In the genomic region with DNA sequence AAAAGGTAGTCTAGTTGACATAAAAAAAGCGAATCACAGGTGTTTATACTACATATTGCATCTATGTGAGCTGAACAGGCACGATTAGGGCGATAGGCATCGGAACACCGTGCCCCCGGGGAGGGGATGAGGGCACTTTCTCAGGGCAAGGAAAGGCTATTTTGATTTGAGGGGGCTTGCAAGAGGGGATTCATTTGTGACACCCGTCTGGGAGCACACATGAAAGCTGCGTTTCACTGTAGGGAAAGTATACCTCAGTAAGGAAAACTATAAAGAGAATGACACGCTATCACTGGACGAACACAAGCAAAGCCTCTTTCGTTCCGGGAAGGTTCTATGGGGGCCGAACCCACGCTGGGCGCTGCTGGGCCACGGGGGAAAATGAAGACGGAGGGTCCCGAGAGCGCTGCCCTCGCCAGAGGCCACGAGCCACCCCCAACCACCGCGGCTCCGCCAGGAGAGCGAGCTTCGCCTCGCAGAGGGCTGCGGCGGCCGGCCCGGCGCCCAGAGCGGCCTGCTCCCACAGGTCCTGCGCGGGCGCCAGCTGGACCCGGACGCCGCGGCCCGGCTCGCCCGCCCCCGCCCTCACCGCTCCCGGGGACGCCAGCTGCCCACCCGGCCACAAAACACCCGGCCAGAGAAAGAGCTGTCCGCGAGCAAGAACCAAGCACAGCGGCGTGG, we compare ENCODE assay signal across 8 cellular contexts. TPM values are rescaled to one million over a fixed set of nuclear protein-coding genes. Genes with fewer than 3 reads are reported as not detected.
DNase-seq lines count a peak whose midpoint lies in the region; ATAC-seq, FAIRE-seq and TF ChIP-seq lines count a peak whose summit lies in the region.

No MANE protein-coding gene starts in this region.

- H3K4me1 ChIP-seq in PC-3 (ENCODE audit: insufficient read depth, low read length) (peaks cover 16% of the 10 kb centered on the region), liver (ENCODE audit: control insufficient read depth in 4 of 4, insufficient read depth in 4 of 4, low read length in 3 of 4) (peaks cover 2 to 19% (median 11%) of the 10 kb centered on the region in 4 donors)

- H3K9ac ChIP-seq in PC-3 (ENCODE audit: low read length) = peak overlapping the region; percentile 97
- H3K9ac ChIP-seq in liver (ENCODE audit: low read depth in 1 of 2, low read length in 2 of 2) = peak overlapping the region; percentile 58 to 95

- no peak for TF ChIP-seq POLR2A in GM12892 (IDR thresholded peaks at IDR 0.05; ENCODE audit: low read depth, low read length)

- CTCF ChIA-PET in PC-3 (lab: Charles Lee) = interaction anchor here (0.6 to 1.3 kb wide), 5 partner anchors 42 to 276 kb away, joined by 3 to 4 read pairs (median 3); no protein-coding TSS in a partner anchor

- WGBS in liver = under 1% methylated on average over 53 of the region's 53 CpGs

- peaks cover 43% of the 10 kb centered on the region for H4K20me1 ChIP-seq in PC-3 (ENCODE audit: low read length)

- peak overlapping the region; percentile 90 for H3K4me3 ChIP-seq in PC-3 (ENCODE audit: low read length)
- peak overlapping the region; percentile 92 to 94 (median 92) for H3K4me3 ChIP-seq in liver (ENCODE audit: low read depth in 1 of 3, low read length in 3 of 3)

- ATAC-seq in HG02571 (IDR thresholded peaks at IDR 0.05; ENCODE audit: unreplicated experiment) (peak; percentile 19), PC-3 (peak; percentile 7)

- intact Hi-C loops in PC-3 (cut with micrococcal nuclease) = loop anchor here (2.0 kb wide), 1 partner anchor 20 kb away; no protein-coding TSS in a partner anchor

- H3K36me3 ChIP-seq in PC-3 (ENCODE audit: low read depth, low read length) = 0 out of 2 replicates have a peak, but pooled peaks cover 2% of the 10 kb centered on the region
- H3K36me3 ChIP-seq in liver (ENCODE audit: control insufficient read depth in 4 of 4, insufficient read depth in 3 of 4, low read depth in 1 of 4, low read length in 3 of 4) = no peaks in the 10 kb centered on the region

- FAIRE-seq in GM12892 (lab: Jason Lieb, UNC) = peak; percentile 33

- peak overlapping the region; percentile 93 for H3K27ac ChIP-seq in PC-3 (ENCODE audit: low read length)
- peak overlapping the region; percentile 99 for H3K27ac ChIP-seq in caudate nucleus (ENCODE audit: low read depth, low read length)
- H3K27ac ChIP-seq in liver (ENCODE audit: low read depth in 1 of 2, low read length in 2 of 2) = peak overlapping the region; percentile 100
- peak overlapping the region; percentile 92 for H3K27ac ChIP-seq in temporal lobe (ENCODE audit: low read depth, low read length)

- H2AFZ ChIP-seq in PC-3 (ENCODE audit: low read length) = peak overlapping the region; percentile 85; the same call in 1 of the 2 replicates

- H3K9me2 ChIP-seq in PC-3 (replicated peaks; ENCODE audit: low read length) = no peaks in the 10 kb centered on the region

- POLR2A ChIA-PET in PC-3 (lab: Charles Lee; ENCODE audit: unreplicated experiment) = interaction anchor here (0.6 to 1.3 kb wide), 37 partner anchors 16 to 627 kb away, joined by 3 to 21 read pairs (median 6); a partner anchor contains a TSS

- DNase-seq in GM12892 (ENCODE audit: insufficient read length) (no peak), PC-3 (no peak), caudate nucleus (lab: John Stamatoyannopoulos, UW) (peak in 9 of 61 donors; percentile 27 to 73 (median 46)), GOT3 (lab: John Stamatoyannopoulos, UW) (no peak), NCI-H510A (lab: John Stamatoyannopoulos, UW) (no peak)

- no peak for TF ChIP-seq CTCF in PC-3 (conservative IDR thresholded peaks at IDR 0.05; ENCODE audit: low read depth, low read length)
- TF ChIP-seq CTCF in liver (IDR thresholded peaks at IDR 0.05; ENCODE audit: low read depth, low read length, missing input control) = no peak

- no peaks in the 10 kb centered on the region for H3F3A ChIP-seq in PC-3 (ENCODE audit: low read length, unreplicated experiment)

- no peak for TF ChIP-seq RAD21 in liver (IDR thresholded peaks at IDR 0.05)

- H3K79me2 ChIP-seq in PC-3 (ENCODE audit: low read length) = peaks cover 55% of the 10 kb centered on the region

- peak overlapping the region; percentile 80 for H3K4me2 ChIP-seq in PC-3 (ENCODE audit: low read length)

- no TSS peak for BruUV-seq in PC-3 (replicated peaks; lab: Mats Ljungman, UMichigan)

- H3K27me3 ChIP-seq in PC-3 (ENCODE audit: low read length) = no peaks in the 10 kb centered on the region
- no peaks in the 10 kb centered on the region for H3K27me3 ChIP-seq in liver (ENCODE audit: control insufficient read depth in 4 of 4, insufficient read depth in 4 of 4, low read length in 3 of 4)

- H3K9me3 ChIP-seq in PC-3 (ENCODE audit: low read length) = no peaks in the 10 kb centered on the region
- no peaks in the 10 kb centered on the region for H3K9me3 ChIP-seq in liver (ENCODE audit: control insufficient read depth in 4 of 4, low read length in 3 of 4)

TF ChIP-seq in liver, 16 proteins besides CTCF, POLR2A, EP300 and RAD21:
- no peak for TF ChIP-seq FOXA2 (IDR thresholded peaks at IDR 0.05)
- no peak for TF ChIP-seq JUND (IDR thresholded peaks at IDR 0.05)
- no peak for TF ChIP-seq RXRA (IDR thresholded peaks at IDR 0.05)
- no peak for TF ChIP-seq TAF1 (conservative IDR thresholded peaks at IDR 0.05)
- no peak for TF ChIP-seq GABPA (IDR thresholded peaks at IDR 0.05 in 1 of 2, conservative IDR thresholded peaks at IDR 0.05 in 1 of 2)
- TF ChIP-seq HNF4A (conservative IDR thresholded peaks at IDR 0.05) = no peak
- no peak for TF ChIP-seq YY1 (IDR thresholded peaks at IDR 0.05)
- no peak for TF ChIP-seq EGR1 (IDR thresholded peaks at IDR 0.05; ENCODE audit: low read depth in 2 of 2)
- TF ChIP-seq, protein P1, sequence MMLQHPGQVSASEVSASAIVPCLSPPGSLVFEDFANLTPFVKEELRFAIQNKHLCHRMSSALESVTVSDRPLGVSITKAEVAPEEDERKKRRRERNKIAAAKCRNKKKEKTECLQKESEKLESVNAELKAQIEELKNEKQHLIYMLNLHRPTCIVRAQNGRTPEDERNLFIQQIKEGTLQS (IDR thresholded peaks at IDR 0.05) = no peak

RNA-seq across cellular contexts. Expression of a gene that starts 0.9 kb away (rescaled TPM):
- 37.5 TPM for polyA plus RNA-seq in GM12892 (2012; ENCODE audit: missing spikeins)
- total RNA-seq in PC-3 (2014; rRNA removed) (59.8 and 62.4 TPM in 2 replicates), liver (10 to 100 TPM; 15.9 to 21.2 TPM), temporal lobe (41.3 TPM)
- 10 to 100 TPM in 1 of 2 donors, 1 to 10 TPM in 1; 9.2 to 13.9 TPM for polyA plus RNA-seq in liver
